ENCODE assay signal across 1 cellular context in the genomic region with DNA sequence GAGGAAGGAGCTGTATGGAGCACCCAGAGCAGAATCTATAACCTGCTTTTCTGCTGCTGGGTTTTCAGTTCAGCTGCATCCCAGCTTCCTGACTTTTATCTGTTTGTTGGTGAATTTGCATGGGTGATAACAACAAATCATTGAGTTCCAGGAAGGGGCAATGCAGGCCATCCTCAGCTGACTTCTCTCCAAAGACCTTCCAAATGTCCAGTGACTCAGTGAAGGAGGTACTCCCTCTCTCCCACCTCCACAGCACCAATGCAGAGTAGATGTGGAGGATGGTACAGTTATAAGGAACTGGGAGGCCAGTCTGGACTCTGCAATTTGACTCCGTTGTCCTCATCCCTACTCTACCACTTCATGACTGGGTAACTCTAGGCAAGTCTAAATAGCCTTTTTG.
TF ChIP-seq lines count a peak whose summit lies in the region.

No MANE protein-coding gene starts in this region.

TF ChIP-seq in GM12878, 131 proteins besides CTCF, POLR2A, EP300 and RAD21:
- peak; percentile 20; the same call in 1 of the 2 replicates for TF ChIP-seq SPI1 (IDR thresholded peaks at IDR 0.05; ENCODE audit: borderline replicate concordance, insufficient read depth, low read depth, low read length)
- TF ChIP-seq, protein P1, sequence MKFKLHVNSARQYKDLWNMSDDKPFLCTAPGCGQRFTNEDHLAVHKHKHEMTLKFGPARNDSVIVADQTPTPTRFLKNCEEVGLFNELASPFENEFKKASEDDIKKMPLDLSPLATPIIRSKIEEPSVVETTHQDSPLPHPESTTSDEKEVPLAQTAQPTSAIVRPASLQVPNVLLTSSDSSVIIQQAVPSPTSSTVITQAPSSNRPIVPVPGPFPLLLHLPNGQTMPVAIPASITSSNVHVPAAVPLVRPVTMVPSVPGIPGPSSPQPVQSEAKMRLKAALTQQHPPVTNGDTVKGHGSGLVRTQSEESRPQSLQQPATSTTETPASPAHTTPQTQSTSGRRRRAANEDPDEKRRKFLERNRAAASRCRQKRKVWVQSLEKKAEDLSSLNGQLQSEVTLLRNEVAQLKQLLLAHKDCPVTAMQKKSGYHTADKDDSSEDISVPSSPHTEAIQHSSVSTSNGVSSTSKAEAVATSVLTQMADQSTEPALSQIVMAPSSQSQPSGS (IDR thresholded peaks at IDR 0.05; ENCODE audit: low read length), result no peak
